1 cellular context compared by ENCODE assay signal in the genomic region with DNA sequence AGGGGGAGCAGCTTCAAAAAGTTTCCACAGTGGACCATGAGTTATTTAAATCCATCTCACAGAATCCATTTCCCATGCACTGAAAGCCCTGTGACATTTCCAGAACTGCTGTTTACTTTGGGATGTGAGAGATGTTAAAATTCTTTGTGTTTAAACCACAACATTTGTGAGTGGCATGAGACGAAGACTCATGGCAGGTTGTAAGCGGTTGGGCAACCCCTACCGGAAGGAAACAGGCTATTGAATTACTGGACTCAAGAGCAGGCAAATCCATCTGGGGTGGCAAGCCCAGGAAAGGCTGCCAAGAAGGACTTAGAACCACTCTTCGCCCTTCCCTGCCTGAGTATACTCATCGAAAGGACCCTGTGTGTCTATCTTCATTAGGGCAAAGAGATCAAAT.
TF ChIP-seq lines count a peak whose summit lies in the region.

No MANE protein-coding gene starts in this region.

TF ChIP-seq in HEK293, 187 proteins besides CTCF, POLR2A, EP300 and RAD21 (continued from another document):
- TF ChIP-seq ZNF184 (tag by site-specific recombination; IDR thresholded peaks at IDR 0.05) (peak; percentile 42; the same call in 1 of the 2 replicates), ZNF629 (tag by site-specific recombination; IDR thresholded peaks at IDR 0.05) (0 out of 2 replicates have a peak, but pooled peaks have one; percentile 9)
- TF ChIP-seq, protein P1, sequence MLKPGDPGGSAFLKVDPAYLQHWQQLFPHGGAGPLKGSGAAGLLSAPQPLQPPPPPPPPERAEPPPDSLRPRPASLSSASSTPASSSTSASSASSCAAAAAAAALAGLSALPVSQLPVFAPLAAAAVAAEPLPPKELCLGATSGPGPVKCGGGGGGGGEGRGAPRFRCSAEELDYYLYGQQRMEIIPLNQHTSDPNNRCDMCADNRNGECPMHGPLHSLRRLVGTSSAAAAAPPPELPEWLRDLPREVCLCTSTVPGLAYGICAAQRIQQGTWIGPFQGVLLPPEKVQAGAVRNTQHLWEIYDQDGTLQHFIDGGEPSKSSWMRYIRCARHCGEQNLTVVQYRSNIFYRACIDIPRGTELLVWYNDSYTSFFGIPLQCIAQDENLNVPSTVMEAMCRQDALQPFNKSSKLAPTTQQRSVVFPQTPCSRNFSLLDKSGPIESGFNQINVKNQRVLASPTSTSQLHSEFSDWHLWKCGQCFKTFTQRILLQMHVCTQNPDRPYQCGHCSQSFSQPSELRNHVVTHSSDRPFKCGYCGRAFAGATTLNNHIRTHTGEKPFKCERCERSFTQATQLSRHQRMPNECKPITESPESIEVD (tag by site-specific recombination; IDR thresholded peaks at IDR 0.05), result peak; percentile 21; the same call in 1 of the 2 replicates
